1 cellular context compared by ENCODE assay signal in the genomic region with DNA sequence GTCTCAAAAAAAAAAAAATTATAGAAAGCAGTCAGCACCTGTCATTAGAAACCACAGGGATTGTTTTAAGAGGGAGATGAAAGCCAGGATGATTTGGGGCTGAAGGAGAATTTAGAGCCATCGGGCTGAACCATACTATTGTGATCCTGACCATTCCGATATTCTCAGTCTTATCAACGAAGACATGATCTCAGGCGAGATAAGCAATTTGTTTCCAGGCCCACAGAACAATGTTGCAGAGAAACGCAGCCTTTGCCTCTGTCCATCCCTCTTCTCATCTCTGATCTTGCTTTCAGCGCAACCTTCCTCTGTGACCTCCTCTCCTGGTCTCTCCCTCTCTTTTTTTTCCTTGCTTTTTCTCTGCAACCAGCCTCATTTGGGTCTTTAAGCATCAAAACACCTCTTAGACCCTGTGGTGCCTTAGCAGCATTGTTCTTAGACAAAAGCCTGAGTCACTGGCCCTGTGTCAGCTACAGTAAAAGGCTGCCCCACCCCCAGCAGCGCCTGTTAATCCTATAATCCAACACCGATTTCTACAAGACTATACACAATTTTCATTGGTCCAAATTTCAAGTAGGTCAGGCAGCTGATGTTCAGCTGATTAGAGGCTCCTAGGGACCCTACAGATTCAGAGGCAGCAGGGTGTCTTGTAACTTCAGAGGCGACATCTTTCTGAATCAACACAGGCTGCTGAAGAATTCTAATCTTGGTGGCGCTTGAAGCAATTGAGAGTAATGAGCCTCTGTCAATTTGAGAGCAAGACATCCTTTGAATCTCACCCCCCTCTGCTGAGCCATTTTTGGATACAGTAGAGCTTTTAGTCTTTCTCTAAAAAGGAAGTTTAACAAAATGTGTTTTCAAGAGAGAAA.
TF ChIP-seq lines count a peak whose summit lies in the region.

No MANE protein-coding gene starts in this region.

TF ChIP-seq in WTC11, 78 proteins besides CTCF, POLR2A, EP300 and RAD21 (continued from another document):
- TF ChIP-seq, protein P1, sequence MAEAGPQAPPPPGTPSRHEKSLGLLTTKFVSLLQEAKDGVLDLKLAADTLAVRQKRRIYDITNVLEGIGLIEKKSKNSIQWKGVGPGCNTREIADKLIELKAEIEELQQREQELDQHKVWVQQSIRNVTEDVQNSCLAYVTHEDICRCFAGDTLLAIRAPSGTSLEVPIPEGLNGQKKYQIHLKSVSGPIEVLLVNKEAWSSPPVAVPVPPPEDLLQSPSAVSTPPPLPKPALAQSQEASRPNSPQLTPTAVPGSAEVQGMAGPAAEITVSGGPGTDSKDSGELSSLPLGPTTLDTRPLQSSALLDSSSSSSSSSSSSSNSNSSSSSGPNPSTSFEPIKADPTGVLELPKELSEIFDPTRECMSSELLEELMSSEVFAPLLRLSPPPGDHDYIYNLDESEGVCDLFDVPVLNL (CRISPR knock-in tag; IDR thresholded peaks at IDR 0.05; ENCODE audit: borderline replicate concordance, low read depth): no peak
- TF ChIP-seq ZNF232 (CRISPR knock-in tag; IDR thresholded peaks at IDR 0.05) (no peak), CBFB (CRISPR knock-in tag; IDR thresholded peaks at IDR 0.05; ENCODE audit: low read depth) (no peak), SP1 (CRISPR knock-in tag; conservative IDR thresholded peaks at IDR 0.05) (no peak; the same call in 1 of the 2 replicates), ZNF423 (CRISPR knock-in tag; IDR thresholded peaks at IDR 0.05) (no peak), SMAD3 (CRISPR knock-in tag; IDR thresholded peaks at IDR 0.05; ENCODE audit: borderline replicate concordance) (no peak), HMGA2 (CRISPR knock-in tag; IDR thresholded peaks at IDR 0.05) (no peak), JAZF1 (CRISPR knock-in tag; IDR thresholded peaks at IDR 0.05) (no peak), ETV6 (CRISPR knock-in tag; IDR thresholded peaks at IDR 0.05) (no peak)
- TF ChIP-seq, protein P2, sequence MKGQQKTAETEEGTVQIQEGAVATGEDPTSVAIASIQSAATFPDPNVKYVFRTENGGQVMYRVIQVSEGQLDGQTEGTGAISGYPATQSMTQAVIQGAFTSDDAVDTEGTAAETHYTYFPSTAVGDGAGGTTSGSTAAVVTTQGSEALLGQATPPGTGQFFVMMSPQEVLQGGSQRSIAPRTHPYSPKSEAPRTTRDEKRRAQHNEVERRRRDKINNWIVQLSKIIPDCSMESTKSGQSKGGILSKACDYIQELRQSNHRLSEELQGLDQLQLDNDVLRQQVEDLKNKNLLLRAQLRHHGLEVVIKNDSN (CRISPR knock-in tag; IDR thresholded peaks at IDR 0.05): no peak
- TF ChIP-seq, protein P3, sequence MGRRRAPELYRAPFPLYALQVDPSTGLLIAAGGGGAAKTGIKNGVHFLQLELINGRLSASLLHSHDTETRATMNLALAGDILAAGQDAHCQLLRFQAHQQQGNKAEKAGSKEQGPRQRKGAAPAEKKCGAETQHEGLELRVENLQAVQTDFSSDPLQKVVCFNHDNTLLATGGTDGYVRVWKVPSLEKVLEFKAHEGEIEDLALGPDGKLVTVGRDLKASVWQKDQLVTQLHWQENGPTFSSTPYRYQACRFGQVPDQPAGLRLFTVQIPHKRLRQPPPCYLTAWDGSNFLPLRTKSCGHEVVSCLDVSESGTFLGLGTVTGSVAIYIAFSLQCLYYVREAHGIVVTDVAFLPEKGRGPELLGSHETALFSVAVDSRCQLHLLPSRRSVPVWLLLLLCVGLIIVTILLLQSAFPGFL (CRISPR knock-in tag; IDR thresholded peaks at IDR 0.05; ENCODE audit: borderline replicate concordance): no peak
